Comparison of ENCODE assay signal across 1 cellular context in genomic region chrX:71283409-71284143, GRCh38.
TF ChIP-seq lines count a peak whose summit lies in the region.

NONO (plus strand) TSS chrX:71283635; CDS start chrX:71290638, 7,003 bp downstream.

TF ChIP-seq in HepG2, 621 proteins besides CTCF, POLR2A, EP300 and RAD21 (continued from another document and continues in another):
- TF ChIP-seq ARID4A (CRISPR knock-in tag; IDR thresholded peaks at IDR 0.05; ENCODE audit: borderline replicate concordance) (peak; percentile 54; the same call in 1 of the 2 replicates), ZHX2 (IDR thresholded peaks at IDR 0.05; ENCODE audit: low read depth) (no peak; the same call in 1 of the 2 replicates), ZHX2 (CRISPR knock-in tag; IDR thresholded peaks at IDR 0.05; ENCODE audit: borderline replicate concordance) (peak; percentile 39; the same call in 1 of the 2 replicates), ZNF773 (CRISPR knock-in tag; IDR thresholded peaks at IDR 0.05; ENCODE audit: borderline replicate concordance) (no peak), NFYC (CRISPR knock-in tag; IDR thresholded peaks at IDR 0.05) (peak; percentile 87), ZNF891 (CRISPR knock-in tag; IDR thresholded peaks at IDR 0.05) (0 out of 2 replicates have a peak, but pooled peaks have one; percentile 37), HOXA5 (CRISPR knock-in tag; IDR thresholded peaks at IDR 0.05) (peak; percentile 77; the same call in 1 of the 2 replicates), MIXL1 (CRISPR knock-in tag; IDR thresholded peaks at IDR 0.05) (no peak), CREB1 (IDR thresholded peaks at IDR 0.05) (peak; percentile 51), CREB1 (CRISPR knock-in tag; IDR thresholded peaks at IDR 0.05) (peak; percentile 75), SMAD9 (CRISPR knock-in tag; IDR thresholded peaks at IDR 0.05) (no peak), ZNF142 (CRISPR knock-in tag; IDR thresholded peaks at IDR 0.05) (0 out of 2 replicates have a peak, but pooled peaks have one; percentile 42), ZMYM4 (CRISPR knock-in tag; IDR thresholded peaks at IDR 0.05) (peak; percentile 41; the same call in 1 of the 2 replicates), BHLHE40 (IDR thresholded peaks at IDR 0.05; ENCODE audit: low read length) (peak; percentile 37; the same call in 1 of the 2 replicates), MED1 (CRISPR knock-in tag; IDR thresholded peaks at IDR 0.05) (peak; percentile 30; the same call in 1 of the 2 replicates), CREM (IDR thresholded peaks at IDR 0.05) (peak; percentile 59), CREM (CRISPR knock-in tag; IDR thresholded peaks at IDR 0.05) (no peak), MXD1 (CRISPR knock-in tag; IDR thresholded peaks at IDR 0.05) (no peak), TFDP1 (CRISPR knock-in tag; IDR thresholded peaks at IDR 0.05; ENCODE audit: borderline replicate concordance) (peak; percentile 65; the same call in 1 of the 2 replicates), PCBP1 (IDR thresholded peaks at IDR 0.05; ENCODE audit: borderline replicate concordance, low read depth, low read length) (0 out of 2 replicates have a peak, but pooled peaks have one; percentile 25), KLF6 (CRISPR knock-in tag; IDR thresholded peaks at IDR 0.05) (no peak), CHD4 (IDR thresholded peaks at IDR 0.05; ENCODE audit: borderline replicate concordance, low read length) (no peak), ZNF605 (CRISPR knock-in tag; IDR thresholded peaks at IDR 0.05) (peak; percentile 52; the same call in 1 of the 2 replicates), ZBTB26 (CRISPR knock-in tag; IDR thresholded peaks at IDR 0.05; ENCODE audit: borderline replicate concordance) (peak; percentile 56; the same call in 1 of the 2 replicates), ZNF775 (CRISPR knock-in tag; IDR thresholded peaks at IDR 0.05; ENCODE audit: borderline replicate concordance) (no peak), DR1 (CRISPR knock-in tag; IDR thresholded peaks at IDR 0.05) (peak; percentile 47; the same call in 1 of the 2 replicates), ZXDC (CRISPR knock-in tag; IDR thresholded peaks at IDR 0.05) (no peak), STAG1 (CRISPR knock-in tag; IDR thresholded peaks at IDR 0.05) (0 out of 2 replicates have a peak, but pooled peaks have one; percentile 4), MEIS2 (CRISPR knock-in tag; IDR thresholded peaks at IDR 0.05) (peak; percentile 59; the same call in 1 of the 2 replicates), YY1 (IDR thresholded peaks at IDR 0.05; ENCODE audit: insufficient read depth, insufficient replicate concordance, low read depth, low read length) (peak; percentile 62), E2F2 (CRISPR knock-in tag; IDR thresholded peaks at IDR 0.05; ENCODE audit: borderline replicate concordance) (peak; percentile 48; the same call in 1 of the 2 replicates)
